Comparison of ENCODE assay signal across 9 cellular contexts in genomic region chr18:33751613-33752221, GRCh38.
DNase-seq lines count a peak whose midpoint lies in the region; ATAC-seq, FAIRE-seq and TF ChIP-seq lines count a peak whose summit lies in the region.
"Had no signal": no experiment of that assay in that cellular context is flagged by ENCODE, and none has a peak within 500 bp of the region (broad histone marks: within the 10 kb centered on the region; RNA-seq: fewer than 3 reads in every experiment).

No MANE protein-coding gene starts in this region.

- no peak overlapping the region for H3K27ac ChIP-seq in HCT116 (ENCODE audit: low read depth, low read length)
- no peak overlapping the region for H3K27ac ChIP-seq in Panc1 (ENCODE audit: low read length)
- H3K27ac ChIP-seq in thyroid gland = no peak overlapping the region
- H3K27ac ChIP-seq: SJCRH30 had no signal

- TF ChIP-seq RAD21 in HCT116 (IDR thresholded peaks at IDR 0.05; ENCODE audit: low read depth) = no peak

- intact Hi-C loops in HCT116 (cut with micrococcal nuclease) = no loop called here
- intact Hi-C loops in Panc1 (cut with micrococcal nuclease; ENCODE audit: unreplicated experiment) = no loop called here
- intact Hi-C loops in thyroid gland (cut with DNase I) = no loop called here

- H3K9me3 ChIP-seq in HCT116 (ENCODE audit: control insufficient read depth in 1 of 2, insufficient read depth in 1 of 2, low read depth in 1 of 2, low read length in 2 of 2) (peaks cover 3 to 9% of the 10 kb centered on the region in 2 experiments; a peak in 3 of 4 replicates), Panc1 (ENCODE audit: control insufficient read depth, insufficient read depth, low read depth, low read length) (no peaks in the 10 kb centered on the region), thyroid gland (no peaks in the 10 kb centered on the region)
- H3K9me3 ChIP-seq: SJCRH30 had no signal

- H3K9me3 Mint-ChIP-seq in activated naive CD8-positive, alpha-beta T cell treated with anti-CD3 and anti-CD28 coated beads for 36 hours = no peaks in the 10 kb centered on the region

- no peaks in the 10 kb centered on the region for H3K36me3 Mint-ChIP-seq in activated naive CD8-positive, alpha-beta T cell treated with anti-CD3 and anti-CD28 coated beads for 36 hours

- H3K27ac Mint-ChIP-seq in activated naive CD8-positive, alpha-beta T cell treated with anti-CD3 and anti-CD28 coated beads for 36 hours = no peak overlapping the region

- BruUV-seq in HCT116 (replicated peaks; lab: Mats Ljungman, UMichigan) (no TSS peak), Panc1 (replicated peaks; lab: Mats Ljungman, UMichigan) (no TSS peak)

- no peaks in the 10 kb centered on the region for H3K9me2 ChIP-seq in HCT116 (ENCODE audit: insufficient read depth)

- FAIRE-seq in frontal cortex (lab: Jason Lieb, UNC) = peak; percentile 91

- CTCF ChIA-PET in HCT116 (lab: Charles Lee) (no interaction called here), Panc1 (lab: Charles Lee) (no interaction called here)

- H3K4me2 ChIP-seq in HCT116 (ENCODE audit: low read length) = no peak overlapping the region

- no peaks in the 10 kb centered on the region for H3K27me3 ChIP-seq in HCT116 (ENCODE audit: insufficient read depth, low read length)
- no peaks in the 10 kb centered on the region for H3K27me3 ChIP-seq in Panc1 (ENCODE audit: control insufficient read depth, insufficient read depth, low read length)
- no peaks in the 10 kb centered on the region for H3K27me3 ChIP-seq in thyroid gland
- H3K27me3 ChIP-seq: SJCRH30 had no signal

- ATAC-seq in HCT116 (no peak), Panc1 (no peak)

- DNase-seq in ACHN = peak; percentile 14
- no peak for DNase-seq in HCT116 (ENCODE audit: low read depth, low spot score)
- no peak for DNase-seq in Panc1 (ENCODE audit: low read depth, low spot score)
- no peak for DNase-seq in frontal cortex (ENCODE audit: low spot score in 2 of 2)
- DNase-seq in C1 segment of cervical spinal cord (lab: John Stamatoyannopoulos, UW) = no peak
- no peak for DNase-seq in thyroid gland
- DNase-seq in activated naive CD8-positive, alpha-beta T cell treated with anti-CD3 and anti-CD28 coated beads for 36 hours = no peak
- DNase-seq in EL = no peak

- no peaks in the 10 kb centered on the region for H3K4me1 ChIP-seq in HCT116 (ENCODE audit: control insufficient read depth in 1 of 2, insufficient read depth in 2 of 2, low read length in 2 of 2)
- H3K4me1 ChIP-seq in Panc1 (ENCODE audit: control insufficient read depth, insufficient read depth, low read length) = peaks cover 3% of the 10 kb centered on the region; the same call in 1 of the 2 replicates
- H3K4me1 ChIP-seq in thyroid gland = peaks cover 0 to 5% of the 10 kb centered on the region in 2 donors
- H3K4me1 ChIP-seq: SJCRH30 had no signal

- 44 to 45% methylated on average over 4 of the region's 4 CpGs for WGBS in thyroid gland, 2 donors

- H3K36me3 ChIP-seq in HCT116 (ENCODE audit: control insufficient read depth in 1 of 2, insufficient read depth in 2 of 2, low read length in 2 of 2) (no peaks in the 10 kb centered on the region), Panc1 (ENCODE audit: control insufficient read depth, insufficient read depth, low read length) (no peaks in the 10 kb centered on the region), thyroid gland (no peaks in the 10 kb centered on the region)
- H3K36me3 ChIP-seq: SJCRH30 had no signal

- no peak overlapping the region for H3K4me3 ChIP-seq in HCT116 (replicated peaks in 1 of 2; ENCODE audit: low read depth in 1 of 2, low read length in 2 of 2)
- H3K4me3 ChIP-seq in Panc1 (ENCODE audit: low read depth in 2 of 2, low read length in 2 of 2) = no peak overlapping the region
- H3K4me3 ChIP-seq in thyroid gland (replicated peaks in 1 of 3) = no peak overlapping the region
- H3K4me3 ChIP-seq: SJCRH30 had no signal

- no peak overlapping the region for H2AFZ ChIP-seq in HCT116 (ENCODE audit: low read depth, low read length, poor library complexity, severe bottlenecking)

- TF ChIP-seq CTCF in HCT116 (IDR thresholded peaks at IDR 0.05 in 2 of 3, conservative IDR thresholded peaks at IDR 0.05 in 1 of 3; ENCODE audit: borderline replicate concordance in 1 of 3, insufficient read depth in 1 of 3, low read depth in 2 of 3, low read length in 2 of 3) (peak in 2 of 3 experiments; percentile 25 to 40; a peak in 2 of 6 replicates), Panc1 (IDR thresholded peaks at IDR 0.05) (peak; percentile 61; the same call in 1 of the 2 replicates), thyroid gland (IDR thresholded peaks at IDR 0.05) (peak in 3 of 6 experiments; percentile 35 to 53 (median 38))

- in situ Hi-C loops in ACHN (cut with HindIII; ENCODE audit: low pct_ligation_motif_present, low pct_unique_long_range_greater_than_20kb, low sequenced_read_pairs) = no loop called here
- in situ Hi-C loops in Panc1 (cut with HindIII; ENCODE audit: low pct_unique_long_range_greater_than_20kb, low sequenced_read_pairs) = no loop called here

- H3K9ac ChIP-seq in HCT116 (ENCODE audit: low read length) = no peak overlapping the region

- no peaks in the 10 kb centered on the region for H3K27me3 Mint-ChIP-seq in activated naive CD8-positive, alpha-beta T cell treated with anti-CD3 and anti-CD28 coated beads for 36 hours

- no peak overlapping the region for H3K4me3 Mint-ChIP-seq in activated naive CD8-positive, alpha-beta T cell treated with anti-CD3 and anti-CD28 coated beads for 36 hours

- H4K20me1 ChIP-seq in HCT116 (ENCODE audit: insufficient read depth) = no peaks in the 10 kb centered on the region

- H3K4me1 Mint-ChIP-seq in activated naive CD8-positive, alpha-beta T cell treated with anti-CD3 and anti-CD28 coated beads for 36 hours = no peaks in the 10 kb centered on the region

- no peaks in the 10 kb centered on the region for H3K79me2 ChIP-seq in HCT116 (ENCODE audit: insufficient read depth, low read length)

- TF ChIP-seq POLR2A in HCT116 (IDR thresholded peaks at IDR 0.05; ENCODE audit: borderline replicate concordance, extremely low read depth, insufficient read depth, insufficient read length) = no peak
- no peak for TF ChIP-seq POLR2A in thyroid gland (IDR thresholded peaks at IDR 0.05)

- POLR2A ChIA-PET in HCT116 (lab: Charles Lee) (no interaction called here), Panc1 (lab: Charles Lee) (no interaction called here)

- RAD21 ChIA-PET in HCT116 (lab: Charles Lee; ENCODE audit: low non-redundant PET in 1 of 2, low total read pairs in 2 of 2, uncharacterized antibody in 2 of 2, unreplicated experiment in 2 of 2) = no interaction called here

TF ChIP-seq in HCT116, 20 proteins besides CTCF, POLR2A, EP300 and RAD21:
- TF ChIP-seq ZFX (IDR thresholded peaks at IDR 0.05) (no peak), JUND (IDR thresholded peaks at IDR 0.05) (no peak), ATF3 (IDR thresholded peaks at IDR 0.05) (no peak), CBX3 (IDR thresholded peaks at IDR 0.05; ENCODE audit: low read depth) (no peak), EZH2phosphoT487 (IDR thresholded peaks at IDR 0.05; ENCODE audit: borderline replicate concordance) (no peak), SP1 (IDR thresholded peaks at IDR 0.05; ENCODE audit: low read depth) (no peak)
